16 cellular contexts compared by ENCODE assay signal in genomic region chr4:20217521-20217920, GRCh38. TPM values are rescaled to one million over a fixed set of nuclear protein-coding genes. Genes with fewer than 3 reads are reported as not detected.
"Had no signal": no experiment of that assay in that cellular context is flagged by ENCODE, and none has a peak within 500 bp of the region (broad histone marks: within the 10 kb centered on the region; RNA-seq: fewer than 3 reads in every experiment).

No MANE protein-coding gene starts in this region.

- DNase-seq: effector memory CD8-positive, alpha-beta T cell; esophagus squamous epithelium; foreskin melanocyte; head of caudate nucleus; kidney glomerular epithelial cell; mammary epithelial cell; mucosa of descending colon; naive thymus-derived CD8-positive, alpha-beta T cell; psoas muscle; stimulated activated CD4-positive, alpha-beta T cell treated with anti-CD3 and anti-CD28 coated beads, Interleukin-2, amount 100 ng/mL, for 24 hours; stimulated activated CD4-positive, alpha-beta T cell treated with anti-CD3 and anti-CD28 coated beads, Interleukin-4, amount 100 ng/mL, for 4 hours; stimulated activated naive B cell treated with anti-CD40 and anti-IgM and Interleukin-4, amounts not matched to agents 10 μg/mL and 1 μg/mL and 100 μg/mL, for 72 hours; stomach; substantia nigra had no signal

- H3K4me3 ChIP-seq: esophagus squamous epithelium, hepatocyte, mucosa of descending colon, psoas muscle, stomach, thoracic aorta had no signal

RNA-seq across cellular contexts. Expression of gene SLIT2, which starts 34.2 kb away (rescaled TPM):
- total RNA-seq: naive thymus-derived CD8-positive, alpha-beta T cell had no signal
